In genomic region chr2:121356058-121356640, GRCh38 we compare ENCODE assay signal across 7 cellular contexts.
DNase-seq lines count a peak whose midpoint lies in the region; ATAC-seq and TF ChIP-seq lines count a peak whose summit lies in the region.

No MANE protein-coding gene starts in this region.

- no peaks in the 10 kb centered on the region for H3K79me2 ChIP-seq in hepatocyte

- ATAC-seq in HG02759 (IDR thresholded peaks at IDR 0.05; ENCODE audit: unreplicated experiment) (peak; percentile 62), GM19455 (IDR thresholded peaks at IDR 0.05; ENCODE audit: unreplicated experiment) (no peak)

- H3K4me1 ChIP-seq in ascending aorta (peaks cover 0 to 27% of the 10 kb centered on the region in 2 donors), hepatocyte (ENCODE audit: insufficient read depth) (peaks cover 15% of the 10 kb centered on the region), spleen (no peaks in the 10 kb centered on the region)

- intact Hi-C loops in ascending aorta (cut with DNase I): loop anchor here (2.0 kb wide), 1 partner anchor 263 kb away; no protein-coding TSS in a partner anchor
- intact Hi-C loops in spleen (cut with DNase I; ENCODE audit: low total_unique reads): no loop called here

- peak; percentile 70 for DNase-seq in EH (ENCODE audit: low read depth)
- peak; percentile 42 for DNase-seq in NCI-H226
- no peak for DNase-seq in ascending aorta (ENCODE audit: low spot score in 2 of 2)
- peak; percentile 83 for DNase-seq in hepatocyte (ENCODE audit: low spot score)
- DNase-seq in spleen: no peak

- H3K9me2 ChIP-seq in hepatocyte (replicated peaks; ENCODE audit: insufficient read depth): no peaks in the 10 kb centered on the region

- no peak for TF ChIP-seq POLR2A in spleen (IDR thresholded peaks at IDR 0.05)

- H3K4me3 ChIP-seq in ascending aorta (no peak overlapping the region), hepatocyte (no peak overlapping the region), spleen (no peak overlapping the region)

- H2AFZ ChIP-seq in hepatocyte: no peak overlapping the region

- H3K9me3 ChIP-seq in ascending aorta: no peaks in the 10 kb centered on the region
- H3K9me3 ChIP-seq in hepatocyte (ENCODE audit: low read depth): no peaks in the 10 kb centered on the region
- no peaks in the 10 kb centered on the region for H3K9me3 ChIP-seq in spleen

- H3K27me3 ChIP-seq in ascending aorta: no peaks in the 10 kb centered on the region
- H3K27me3 ChIP-seq in hepatocyte: no peaks in the 10 kb centered on the region
- H3K27me3 ChIP-seq in spleen (replicated peaks in 1 of 7): no peaks in the 10 kb centered on the region

- H4K20me1 ChIP-seq in hepatocyte (ENCODE audit: insufficient read depth, poor library complexity, severe bottlenecking): no peaks in the 10 kb centered on the region

- no peak overlapping the region for H3K4me2 ChIP-seq in hepatocyte

- peak; percentile 46 to 69 (median 58) for TF ChIP-seq CTCF in ascending aorta (IDR thresholded peaks at IDR 0.05)
- TF ChIP-seq CTCF in hepatocyte (IDR thresholded peaks at IDR 0.05; ENCODE audit: poor library complexity): peak; percentile 77
- peak in 8 of 11 experiments; percentile 23 to 63 (median 51) for TF ChIP-seq CTCF in spleen (IDR thresholded peaks at IDR 0.05 in 8 of 11, conservative IDR thresholded peaks at IDR 0.05 in 3 of 11)

- WGBS in hepatocyte (ENCODE audit: low lambda C conversion rate, missing lambda C conversion rate): 38% methylated on average over 9 of the region's 9 CpGs
- 43 to 52% (median 45%) methylated on average over 9 of the region's 9 CpGs for WGBS in spleen, 5 donors

- H3K27ac ChIP-seq in ascending aorta (peak overlapping the region; percentile 28 to 45), hepatocyte (no peak overlapping the region), spleen (no peak overlapping the region)

- H3K36me3 ChIP-seq in ascending aorta (peaks cover 38 to 48% of the 10 kb centered on the region in 2 donors), hepatocyte (replicated peaks; ENCODE audit: insufficient read depth, low read depth) (no peaks in the 10 kb centered on the region), spleen (peaks cover 0 to 100% (median 70%) of the 10 kb centered on the region in 6 donors)

Comparison
In these comparisons a context has a peak if more than half of its experiments do, and no peak if none do; other contexts are left out.
1. DNase-seq: peak in EH (single experiment), NCI-H226 (single experiment) and hepatocyte (single experiment); none in ascending aorta (0 of 2) and spleen (single experiment).
2. H3K27ac ChIP-seq: peak in ascending aorta (2 of 2); none in hepatocyte (single experiment) and spleen (0 of 8).
3. Peak in every context shown above with its lines, with median percentiles within 50 percentile points of each other: CTCF ChIP-seq.